ENCODE assay signal across 17 cellular contexts in the genomic region with DNA sequence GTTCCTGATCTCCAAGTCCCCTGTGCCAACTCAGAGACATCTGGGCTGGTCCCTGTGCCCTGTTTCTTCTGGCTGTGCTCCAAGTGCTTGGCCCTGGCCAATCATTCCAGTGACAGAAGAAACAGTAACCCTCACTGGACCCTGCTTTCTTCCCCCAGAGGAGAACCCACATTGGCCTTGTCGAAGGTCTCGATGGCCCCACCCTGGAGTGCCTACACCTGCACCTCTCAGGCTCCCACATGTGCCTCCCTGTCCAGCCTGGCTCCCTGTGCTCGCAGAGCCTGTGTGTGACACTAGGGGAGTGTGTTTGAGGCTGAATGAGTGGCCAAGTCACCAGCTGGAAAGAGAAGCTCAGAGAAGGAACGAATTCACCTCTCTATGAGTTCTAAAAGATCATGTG. TPM values are rescaled to one million over a fixed set of nuclear protein-coding genes. Genes with fewer than 3 reads are reported as not detected.
"Had no signal": no experiment of that assay in that cellular context is flagged by ENCODE, and none has a peak within 500 bp of the region (broad histone marks: within the 10 kb centered on the region; RNA-seq: fewer than 3 reads in every experiment).

No MANE protein-coding gene starts in this region.

- H3K27me3 Mint-ChIP-seq: activated CD4-positive, alpha-beta T cell treated with anti-CD3 and anti-CD28 coated beads, Interleukin-2, amount 10 ng/mL, durations not matched to agents 7 days and 5 days; activated naive CD8-positive, alpha-beta T cell treated with anti-CD3 and anti-CD28 coated beads for 36 hours had no signal

- H3K4me3 Mint-ChIP-seq: activated B cell treated with CpG ODN at 0.5 μM for 24 hours; activated CD4-positive, alpha-beta T cell treated with anti-CD3 and anti-CD28 coated beads, Interleukin-2, amount 10 ng/mL, durations not matched to agents 7 days and 5 days; activated naive CD8-positive, alpha-beta T cell treated with anti-CD3 and anti-CD28 coated beads for 36 hours; activated T-helper 1 cell treated with anti-CD3 and anti-CD28 coated beads, Interleukin-12 subunit alpha, Interleukin-12 subunit beta, Interleukin-2, Interleukin-4 antibody, amounts not matched to agents 30 ng/mL and 10 ng/mL and 1 ng/mL, durations not matched to agents 14 hours and 24 hours and 36 hours; brain; T-helper 2 cell treated with Interferon-gamma antibody and Interleukin-4, amounts not matched to agents 5 μg/mL and 100 μg/mL, for 36 hours had no signal

- H3K9me3 ChIP-seq: ovary, tibial artery, vagina had no signal

- H3K27ac ChIP-seq: ovary, tibial artery, vagina had no signal

- H3K27me3 ChIP-seq: ovary, vagina had no signal

- H3K27ac Mint-ChIP-seq: activated B cell treated with CpG ODN at 0.5 μM for 24 hours; activated CD4-positive, alpha-beta T cell treated with anti-CD3 and anti-CD28 coated beads, Interleukin-2, amount 10 ng/mL, durations not matched to agents 7 days and 5 days; activated naive CD8-positive, alpha-beta T cell treated with anti-CD3 and anti-CD28 coated beads for 36 hours; activated T-helper 1 cell treated with anti-CD3 and anti-CD28 coated beads, Interleukin-12 subunit alpha, Interleukin-12 subunit beta, Interleukin-2, Interleukin-4 antibody, amounts not matched to agents 30 ng/mL and 10 ng/mL and 1 ng/mL, durations not matched to agents 14 hours and 24 hours and 36 hours; brain; T-helper 2 cell treated with Interferon-gamma antibody and Interleukin-4, amounts not matched to agents 5 μg/mL and 100 μg/mL, for 36 hours had no signal

- H3K4me3 ChIP-seq: ovary, tibial artery, vagina had no signal

- H3K4me1 ChIP-seq: vagina had no signal

- ATAC-seq: sciatic nerve had no signal

- H3K36me3 Mint-ChIP-seq: brain had no signal

- H3K9me3 Mint-ChIP-seq: activated B cell treated with CpG ODN at 0.5 μM for 24 hours; activated CD4-positive, alpha-beta T cell treated with anti-CD3 and anti-CD28 coated beads, Interleukin-2, amount 10 ng/mL, durations not matched to agents 7 days and 5 days; activated naive CD8-positive, alpha-beta T cell treated with anti-CD3 and anti-CD28 coated beads for 36 hours; activated T-helper 1 cell treated with anti-CD3 and anti-CD28 coated beads, Interleukin-12 subunit alpha, Interleukin-12 subunit beta, Interleukin-2, Interleukin-4 antibody, amounts not matched to agents 30 ng/mL and 10 ng/mL and 1 ng/mL, durations not matched to agents 14 hours and 24 hours and 36 hours; T-helper 2 cell treated with Interferon-gamma antibody and Interleukin-4, amounts not matched to agents 5 μg/mL and 100 μg/mL, for 36 hours had no signal

- H3K36me3 ChIP-seq: ovary, tibial artery, vagina had no signal

- DNase-seq: activated B cell treated with CpG ODN at 0.5 μM for 24 hours; activated CD4-positive, alpha-beta T cell treated with anti-CD3 and anti-CD28 coated beads, Interleukin-2, amount 10 ng/mL, durations not matched to agents 7 days and 5 days; activated naive CD8-positive, alpha-beta T cell treated with anti-CD3 and anti-CD28 coated beads for 36 hours; effector memory CD4-positive, alpha-beta T cell; hippocampal formation; mesendoderm; ovary; tibial artery had no signal

RNA-seq across cellular contexts. Expression of gene MAL, which starts 5.9 kb away (rescaled TPM):
- total RNA-seq: activated B cell treated with CpG ODN at 0.5 μM for 24 hours, glomerular endothelial cell, liver had no signal
- polyA plus RNA-seq: keratinocyte, neural cell had no signal
